Comparison of ENCODE assay signal across 9 cellular contexts in the genomic region with DNA sequence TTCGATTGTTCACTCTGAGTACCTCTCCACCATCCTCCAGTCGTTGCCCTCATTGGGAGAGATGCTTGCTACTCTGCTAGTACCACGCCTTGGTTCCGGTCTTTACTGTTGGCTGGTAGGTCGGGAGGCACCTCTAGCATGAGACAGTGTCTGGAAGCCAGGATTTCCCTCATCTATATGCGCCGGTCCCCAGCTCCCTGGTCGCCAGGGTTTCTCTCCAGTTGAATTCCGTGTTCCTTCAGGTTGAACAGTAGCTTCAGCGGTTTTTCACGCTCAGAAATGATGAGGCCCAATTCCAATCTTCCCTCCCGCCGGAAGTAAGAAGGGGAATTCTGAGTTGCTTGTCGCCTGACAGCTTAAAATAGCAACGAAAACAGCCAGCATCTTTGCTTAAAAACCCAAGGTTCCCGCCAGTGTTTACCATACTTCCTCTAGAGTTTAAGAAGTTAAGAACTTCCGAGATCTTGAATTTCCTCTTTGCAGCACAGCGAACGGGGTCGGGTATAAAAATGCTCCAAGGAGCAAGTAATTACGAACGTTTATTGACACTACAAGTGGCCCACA. TPM values are rescaled to one million over a fixed set of nuclear protein-coding genes. Genes with fewer than 3 reads are reported as not detected.
DNase-seq lines count a peak whose midpoint lies in the region; ATAC-seq and TF ChIP-seq lines count a peak whose summit lies in the region.
"Had no signal": no experiment of that assay in that cellular context is flagged by ENCODE, and none has a peak within 500 bp of the region (broad histone marks: within the 10 kb centered on the region; RNA-seq: fewer than 3 reads in every experiment).

No MANE protein-coding gene starts in this region.

- H3K9ac ChIP-seq in SK-N-SH = no peak overlapping the region

- no peaks in the 10 kb centered on the region for H3F3A ChIP-seq in SK-N-SH (replicated peaks; ENCODE audit: insufficient read depth)

- peak overlapping the region; percentile 5 for H3K27ac ChIP-seq in caudate nucleus (ENCODE audit: low read depth, low read length)
- H3K27ac ChIP-seq in SK-N-SH (ENCODE audit: low read depth in 2 of 2, low read length in 1 of 2) = no peak overlapping the region
- H3K27ac ChIP-seq: VCaP had no signal

- TF ChIP-seq CTCF in Calu3 (IDR thresholded peaks at IDR 0.05; ENCODE audit: unreplicated experiment) (no peak), SK-N-SH (IDR thresholded peaks at IDR 0.05) (no peak)

- intact Hi-C loops in Calu3 (cut with micrococcal nuclease; ENCODE audit: unreplicated experiment) = loop anchor here (10.0 kb wide), 1 partner anchor 310 kb away; no protein-coding TSS in a partner anchor

- CTCF ChIA-PET in Calu3 (lab: Charles Lee) (interaction anchor here (1.3 kb wide), 1 partner anchor 10 kb away, joined by 5 read pairs; no protein-coding TSS in a partner anchor), SK-N-SH (lab: Yijun Ruan, JAX) (no interaction called here)

- H3K27me3 ChIP-seq in SK-N-SH (ENCODE audit: insufficient read depth) = peaks cover 37% of the 10 kb centered on the region

- no peak overlapping the region for H3K4me3 ChIP-seq in SK-N-SH (ENCODE audit: low read depth in 2 of 2, low read length in 1 of 2)

- POLR2A ChIA-PET in naive thymus-derived CD8-positive, alpha-beta T cell (lab: Charles Lee) = interaction anchor here (1.3 kb wide), 1 partner anchor 8 kb away, joined by 3 read pairs; no protein-coding TSS in a partner anchor
- POLR2A ChIA-PET in SK-N-SH (lab: Yijun Ruan, JAX) = no interaction called here

- no peak overlapping the region for H3K4me2 ChIP-seq in SK-N-SH

- no peaks in the 10 kb centered on the region for H3K9me2 ChIP-seq in SK-N-SH

- no peaks in the 10 kb centered on the region for H3K36me3 ChIP-seq in SK-N-SH (replicated peaks in 1 of 2; ENCODE audit: control insufficient read depth in 1 of 2, insufficient read depth in 2 of 2, low read length in 1 of 2)

- no peaks in the 10 kb centered on the region for H4K20me1 ChIP-seq in SK-N-SH (ENCODE audit: insufficient read depth)

- H3K4me1 Mint-ChIP-seq in naive thymus-derived CD8-positive, alpha-beta T cell = peaks cover 29 to 48% (median 37%) of the 10 kb centered on the region in 4 donors
- H3K4me1 Mint-ChIP-seq in Calu3 (ENCODE audit: low read depth, unreplicated experiment) = peaks cover 21% of the 10 kb centered on the region

- no peaks in the 10 kb centered on the region for H3K4me1 ChIP-seq in SK-N-SH (ENCODE audit: control insufficient read depth in 1 of 2, insufficient read depth in 2 of 2, low read depth in 1 of 2, low read length in 1 of 2)

- whole genome bisulfite sequencing in SK-N-SH (ENCODE audit: low lambda C conversion rate) = 45% methylated on average over 19 of the region's 22 CpGs

- no TSS peak for BruUV-seq in Calu3 (replicated peaks; lab: Mats Ljungman, UMichigan)

- H3K79me2 ChIP-seq in SK-N-SH (ENCODE audit: insufficient read depth) = no peaks in the 10 kb centered on the region

- no peaks in the 10 kb centered on the region; the same call in 1 of the 2 replicates for H3K9me3 ChIP-seq in SK-N-SH

- peak; percentile 48 for DNase-seq in T follicular helper cell (ENCODE audit: low read depth)
- peak in 4 of 61 donors; percentile 2 to 6 (median 3) for DNase-seq in caudate nucleus (lab: John Stamatoyannopoulos, UW)
- DNase-seq in naive thymus-derived CD8-positive, alpha-beta T cell = peak in 8 of 10 donors; percentile 26 to 68 (median 41)
- DNase-seq in Calu3 = no peak
- DNase-seq in NCI-H1417 treated with DMSO at 0.1 percent for 48 hours (lab: John Stamatoyannopoulos, UW) = no peak
- DNase-seq in SK-N-SH = no peak

- H3K27me3 Mint-ChIP-seq in naive thymus-derived CD8-positive, alpha-beta T cell = no peaks in the 10 kb centered on the region
- no peaks in the 10 kb centered on the region for H3K27me3 Mint-ChIP-seq in Calu3 (ENCODE audit: unreplicated experiment)

- no peaks in the 10 kb centered on the region for H3K9me3 Mint-ChIP-seq in naive thymus-derived CD8-positive, alpha-beta T cell
- peaks cover 3% of the 10 kb centered on the region for H3K9me3 Mint-ChIP-seq in Calu3 (ENCODE audit: low read depth, unreplicated experiment)

- peak; percentile 31 for ATAC-seq in GM18909 (IDR thresholded peaks at IDR 0.05; ENCODE audit: poor library complexity, unreplicated experiment)
- peak; percentile 29 for ATAC-seq in HG03045 (IDR thresholded peaks at IDR 0.05; ENCODE audit: unreplicated experiment)
- peak; percentile 6 for ATAC-seq in naive thymus-derived CD8-positive, alpha-beta T cell

- no peak overlapping the region; the same call in 1 of the 2 replicates for H2AFZ ChIP-seq in SK-N-SH (ENCODE audit: low read depth)

- H3K4me3 Mint-ChIP-seq in naive thymus-derived CD8-positive, alpha-beta T cell = peak overlapping the region; percentile 85 to 100 (median 96)
- H3K4me3 Mint-ChIP-seq in Calu3 (ENCODE audit: low read depth, unreplicated experiment) = no peak overlapping the region

- H3K36me3 Mint-ChIP-seq in naive thymus-derived CD8-positive, alpha-beta T cell = no peaks in the 10 kb centered on the region
- no peaks in the 10 kb centered on the region for H3K36me3 Mint-ChIP-seq in Calu3 (ENCODE audit: insufficient read depth, unreplicated experiment)

- peak overlapping the region; percentile 6 to 97 (median 94) for H3K27ac Mint-ChIP-seq in naive thymus-derived CD8-positive, alpha-beta T cell
- H3K27ac Mint-ChIP-seq in Calu3 (ENCODE audit: unreplicated experiment) = no peak overlapping the region

- TF ChIP-seq EP300 in SK-N-SH (IDR thresholded peaks at IDR 0.05; ENCODE audit: borderline replicate concordance in 1 of 2, low read depth in 1 of 2, low read length in 1 of 2) = no peak

- TF ChIP-seq RAD21 in SK-N-SH (IDR thresholded peaks at IDR 0.05; ENCODE audit: low read length) = no peak

TF ChIP-seq in SK-N-SH, 30 proteins besides CTCF, POLR2A, EP300 and RAD21:
- no peak for TF ChIP-seq FOXM1 (IDR thresholded peaks at IDR 0.05; ENCODE audit: low read depth)
- no peak for TF ChIP-seq RFX5 (IDR thresholded peaks at IDR 0.05; ENCODE audit: low read length)
- TF ChIP-seq RXRA (IDR thresholded peaks at IDR 0.05; ENCODE audit: borderline replicate concordance, low read depth) = no peak
- TF ChIP-seq NRF1 (IDR thresholded peaks at IDR 0.05; ENCODE audit: low read depth, low read length) = no peak
- TF ChIP-seq ELF1 (IDR thresholded peaks at IDR 0.05) = no peak
- no peak for TF ChIP-seq JUND (IDR thresholded peaks at IDR 0.05)
- TF ChIP-seq, protein P1, sequence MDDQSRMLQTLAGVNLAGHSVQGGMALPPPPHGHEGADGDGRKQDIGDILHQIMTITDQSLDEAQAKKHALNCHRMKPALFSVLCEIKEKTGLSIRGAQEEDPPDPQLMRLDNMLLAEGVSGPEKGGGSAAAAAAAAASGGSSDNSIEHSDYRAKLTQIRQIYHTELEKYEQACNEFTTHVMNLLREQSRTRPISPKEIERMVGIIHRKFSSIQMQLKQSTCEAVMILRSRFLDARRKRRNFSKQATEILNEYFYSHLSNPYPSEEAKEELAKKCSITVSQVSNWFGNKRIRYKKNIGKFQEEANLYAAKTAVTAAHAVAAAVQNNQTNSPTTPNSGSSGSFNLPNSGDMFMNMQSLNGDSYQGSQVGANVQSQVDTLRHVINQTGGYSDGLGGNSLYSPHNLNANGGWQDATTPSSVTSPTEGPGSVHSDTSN (IDR thresholded peaks at IDR 0.05) = no peak
- TF ChIP-seq FOSL2 (IDR thresholded peaks at IDR 0.05; ENCODE audit: borderline replicate concordance, low read depth) = no peak
- no peak for TF ChIP-seq GABPA (IDR thresholded peaks at IDR 0.05; ENCODE audit: low read depth)
- no peak for TF ChIP-seq FOXJ3 (CRISPR knock-in tag; IDR thresholded peaks at IDR 0.05)
- TF ChIP-seq, protein P2, sequence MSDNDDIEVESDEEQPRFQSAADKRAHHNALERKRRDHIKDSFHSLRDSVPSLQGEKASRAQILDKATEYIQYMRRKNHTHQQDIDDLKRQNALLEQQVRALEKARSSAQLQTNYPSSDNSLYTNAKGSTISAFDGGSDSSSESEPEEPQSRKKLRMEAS (IDR thresholded peaks at IDR 0.05; ENCODE audit: low read depth) = no peak
- TF ChIP-seq POLR2AphosphoS5 (IDR thresholded peaks at IDR 0.05; ENCODE audit: low read depth, low read length) = no peak
- TF ChIP-seq, protein P3, sequence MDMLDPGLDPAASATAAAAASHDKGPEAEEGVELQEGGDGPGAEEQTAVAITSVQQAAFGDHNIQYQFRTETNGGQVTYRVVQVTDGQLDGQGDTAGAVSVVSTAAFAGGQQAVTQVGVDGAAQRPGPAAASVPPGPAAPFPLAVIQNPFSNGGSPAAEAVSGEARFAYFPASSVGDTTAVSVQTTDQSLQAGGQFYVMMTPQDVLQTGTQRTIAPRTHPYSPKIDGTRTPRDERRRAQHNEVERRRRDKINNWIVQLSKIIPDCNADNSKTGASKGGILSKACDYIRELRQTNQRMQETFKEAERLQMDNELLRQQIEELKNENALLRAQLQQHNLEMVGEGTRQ (IDR thresholded peaks at IDR 0.05; ENCODE audit: borderline replicate concordance, low read depth, low read length) = no peak
- no peak for TF ChIP-seq NFIC (IDR thresholded peaks at IDR 0.05; ENCODE audit: borderline replicate concordance)
- TF ChIP-seq, protein P4, sequence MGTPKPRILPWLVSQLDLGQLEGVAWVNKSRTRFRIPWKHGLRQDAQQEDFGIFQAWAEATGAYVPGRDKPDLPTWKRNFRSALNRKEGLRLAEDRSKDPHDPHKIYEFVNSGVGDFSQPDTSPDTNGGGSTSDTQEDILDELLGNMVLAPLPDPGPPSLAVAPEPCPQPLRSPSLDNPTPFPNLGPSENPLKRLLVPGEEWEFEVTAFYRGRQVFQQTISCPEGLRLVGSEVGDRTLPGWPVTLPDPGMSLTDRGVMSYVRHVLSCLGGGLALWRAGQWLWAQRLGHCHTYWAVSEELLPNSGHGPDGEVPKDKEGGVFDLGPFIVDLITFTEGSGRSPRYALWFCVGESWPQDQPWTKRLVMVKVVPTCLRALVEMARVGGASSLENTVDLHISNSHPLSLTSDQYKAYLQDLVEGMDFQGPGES (IDR thresholded peaks at IDR 0.05; ENCODE audit: low read depth, low read length) = no peak

RNA-seq across cellular contexts. Expression of a gene that starts 1.3 kb away (rescaled TPM):
- total RNA-seq in naive thymus-derived CD8-positive, alpha-beta T cell = 10 to 100 TPM; 24.3 to 28.1 TPM
- polyA plus RNA-seq in naive thymus-derived CD8-positive, alpha-beta T cell = 10 to 100 TPM in 1 of 3 donors, 1 to 10 TPM in 2; 6.8 to 10.9 (median 9.8) TPM
- total RNA-seq in Calu3 (2022) = not detected in 2 replicates
- 0.02 TPM in 2 replicates for polyA plus RNA-seq in SK-N-SH (2012; rRNA removed)
- 0.01 and 0.03 TPM in 2 replicates for polyA plus RNA-seq in SK-N-SH (2012; cell fraction: cytosol; rRNA removed)
- polyA plus RNA-seq in SK-N-SH (2012; cell fraction: nucleus; rRNA removed) = 0.01 TPM in 1 of 2 replicates, not detected in the other

Comparison
In these comparisons a context has a peak if more than half of its experiments do, and no peak if none do; other contexts are left out.
1. DNase-seq: peak in T follicular helper cell (single experiment) and naive thymus-derived CD8-positive, alpha-beta T cell (8 of 10); none in Calu3 (single experiment), NCI-H1417 treated with DMSO at 0.1 percent for 48 hours (single experiment) and SK-N-SH (single experiment).
2. RNA of a gene that starts 1.3 kb away (total RNA-seq): 24.3 to 28.1 TPM in naive thymus-derived CD8-positive, alpha-beta T cell; not detected in Calu3; every median in the first group is over 10 times any median in the second.
3. Peak in every context shown above with its lines, with median percentiles within 50 percentile points of each other: ATAC-seq.